In the genomic region with DNA sequence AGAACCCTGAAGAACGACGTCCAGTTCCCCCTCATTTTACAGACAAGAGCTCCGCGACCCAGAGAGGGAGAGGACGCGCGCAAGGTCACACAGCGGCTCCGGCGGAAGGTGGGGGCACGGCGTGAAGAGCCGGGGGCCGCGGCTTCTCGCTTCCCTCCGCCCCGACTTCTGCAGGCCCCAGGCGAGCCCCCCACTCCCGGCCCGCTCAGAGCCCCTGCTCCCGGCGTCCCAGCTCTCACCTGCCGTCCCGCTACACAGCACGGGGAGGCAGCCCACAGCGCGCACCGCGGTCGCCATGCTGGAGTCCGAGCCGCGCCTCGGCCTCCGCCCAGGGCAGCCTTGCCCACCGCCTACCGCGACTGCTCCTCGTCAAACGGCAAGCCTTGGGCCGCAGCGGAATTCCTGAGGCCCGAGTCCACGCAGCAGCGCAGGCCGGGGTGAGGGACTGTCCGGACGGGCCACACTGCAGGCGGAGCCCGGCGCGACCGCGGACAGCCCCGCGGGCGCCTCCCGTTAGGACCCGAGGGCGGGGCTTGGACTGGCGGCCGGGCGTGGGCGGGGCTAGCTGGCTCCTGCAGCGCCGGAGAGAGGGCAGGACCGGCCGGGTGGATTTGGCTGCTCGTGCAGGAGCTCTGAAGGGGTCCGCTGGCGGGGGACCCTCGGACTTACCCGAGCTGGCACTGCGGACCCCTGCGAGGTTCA, we compare ENCODE assay signal across 8 cellular contexts. TPM values are rescaled to one million over a fixed set of nuclear protein-coding genes. Genes with fewer than 3 reads are reported as not detected.
A peak's percentile ranks its signal among the peaks of the same experiment; 100 is the strongest.
DNase-seq lines count a peak whose midpoint lies in the region; ATAC-seq and TF ChIP-seq lines count a peak whose summit lies in the region.

A gene (minus strand): TSS at position 314 of the 702 bp plus-strand sequence. CDS start 17 bp downstream, at position 297.

- peak within 1 kb of the TSS; percentile 96 to 97 for H3K9ac ChIP-seq in colonic mucosa (ENCODE audit: low read depth in 2 of 2, low read length in 2 of 2)

- peak; percentile 99 for DNase-seq in AG20443 (ENCODE audit: low spot score)
- DNase-seq in NCI-H460 (ENCODE audit: extremely low read depth, low read depth) = peak; percentile 67
- peak; percentile 94 for DNase-seq in activated CD4-positive, alpha-beta T cell treated with anti-CD3 and anti-CD28 coated beads for 48 hours
- peak; percentile 91 for DNase-seq in colonic mucosa
- peak; percentile 90 for DNase-seq in left lobe of liver (ENCODE audit: low spot score)
- peak; percentile 82 for DNase-seq in stimulated activated CD4-positive, alpha-beta T cell treated with anti-CD3 and anti-CD28 coated beads, Interleukin-2, amount 100 ng/mL, for 4 hours (ENCODE audit: low read depth)

- peak within 1 kb of the TSS; percentile 95 for H3K27ac ChIP-seq in colonic mucosa

- peaks cover under 1% of the 10 kb centered on the region for H3K36me3 ChIP-seq in colonic mucosa

- peak within 1 kb of the TSS; percentile 100 for H3K4me3 ChIP-seq in colonic mucosa

- no peaks in the 10 kb centered on the region for H3K9me3 ChIP-seq in colonic mucosa

- intact Hi-C loops in colonic mucosa (cut with DNase I) = loop anchor here (5.0 kb wide), 1 partner anchor 36 kb away; a partner anchor contains a TSS

- peaks cover 11% of the 10 kb centered on the region for H3K4me1 ChIP-seq in colonic mucosa

- TF ChIP-seq CTCF in colonic mucosa (IDR thresholded peaks at IDR 0.05) = no peak

- H3K27me3 ChIP-seq in colonic mucosa = no peaks in the 10 kb centered on the region

- ATAC-seq in GM19023 (IDR thresholded peaks at IDR 0.05; ENCODE audit: unreplicated experiment) = peak; percentile 96
- ATAC-seq in HG03196 (IDR thresholded peaks at IDR 0.05; ENCODE audit: unreplicated experiment) = peak; percentile 89
- peak; percentile 97 for ATAC-seq in left lobe of liver

RNA-seq across cellular contexts. Expression of the gene that starts here (rescaled TPM):
- total RNA-seq in NCI-H460 (2014; rRNA removed; shearing (Covaris generic)) = 103 and 119 TPM in 2 replicates
- polyA plus RNA-seq in NCI-H460 (2014; cell fraction: nucleus; rRNA removed) = 143 and 149 TPM in 2 replicates
- total RNA-seq in colonic mucosa (10 to 100 TPM; 68.8 to 87.3 TPM), left lobe of liver (34.7 TPM)

Comparison
In these comparisons a context has a peak if more than half of its experiments do, and no peak if none do; other contexts are left out.
1. Peak in every context shown above with its lines: DNase-seq, ATAC-seq, H3K4me3 ChIP-seq and H3K27ac ChIP-seq.